In the genomic region with DNA sequence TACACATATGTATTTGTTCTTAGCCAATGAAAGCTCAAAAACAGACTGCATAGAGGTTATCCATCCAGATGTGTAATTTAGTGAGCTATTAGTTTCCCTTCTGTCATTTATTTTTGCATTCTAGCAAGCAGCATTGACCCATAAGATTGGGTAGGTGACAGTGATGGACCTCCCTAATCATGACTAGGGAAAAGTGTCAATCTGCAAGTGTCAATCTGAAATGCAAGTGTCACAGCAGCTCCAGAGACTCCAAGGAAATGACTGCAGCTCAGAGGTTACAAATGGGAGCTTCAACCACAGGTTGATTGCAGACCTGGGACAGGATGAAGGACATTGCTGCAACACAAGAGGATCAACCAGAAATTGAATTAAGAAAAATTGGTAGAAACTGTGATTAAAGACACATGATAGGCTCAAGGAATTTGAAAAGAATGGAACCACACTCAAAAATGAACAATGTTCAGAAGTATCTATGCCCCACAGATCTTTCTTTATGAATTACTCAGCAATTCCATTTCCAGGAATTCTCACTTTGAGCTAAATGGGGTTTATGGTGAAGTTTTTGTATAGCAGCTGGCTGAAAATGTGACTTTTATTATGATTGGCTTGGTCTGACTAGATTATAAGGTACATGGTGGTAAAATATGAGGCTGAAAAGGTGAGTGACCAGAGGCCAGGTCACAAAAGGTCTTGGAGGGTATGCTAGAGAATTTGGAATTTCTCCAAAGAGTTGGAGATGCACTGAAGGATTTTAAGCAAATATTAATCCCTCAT, we compare ENCODE assay signal across 28 cellular contexts. TPM values are rescaled to one million over a fixed set of nuclear protein-coding genes. Genes with fewer than 3 reads are reported as not detected.
"Had no signal": no experiment of that assay in that cellular context is flagged by ENCODE, and none has a peak within 500 bp of the region (broad histone marks: within the 10 kb centered on the region; RNA-seq: fewer than 3 reads in every experiment).

No MANE protein-coding gene starts in this region.

- H3K4me3 ChIP-seq: Peyer's patch, SJCRH30 had no signal

- H3K36me3 Mint-ChIP-seq: activated naive CD4-positive, alpha-beta T cell treated with anti-CD3 and anti-CD28 coated beads, Interleukin-2, amount 50 U/mL, for 24 hours; IgD-negative memory B cell had no signal

- H3K4me2 ChIP-seq: KMS-11 had no signal

- H3K9me3 ChIP-seq: Peyer's patch, SJCRH30 had no signal

- H3K27me3 ChIP-seq: Peyer's patch had no signal

- H3K4me3 Mint-ChIP-seq: activated naive CD4-positive, alpha-beta T cell treated with anti-CD3 and anti-CD28 coated beads, Interleukin-2, amount 50 U/mL, for 24 hours; T-helper 1 cell treated with Interleukin-12 subunit alpha and Interleukin-12 subunit beta and Interleukin-4 antibody, amounts not matched to agents 30 μg/mL and 1 μg/mL, for 36 hours had no signal

- ATAC-seq: activated CD4-positive, CD25-positive, alpha-beta regulatory T cell treated with anti-CD3 and anti-CD28 coated beads, Interleukin-2, amount 50 U/mL, for 24 hours had no signal

- H3K4me1 ChIP-seq: Peyer's patch, SJCRH30 had no signal

- DNase-seq: activated CD4-positive, alpha-beta T cell treated with anti-CD3 and anti-CD28 coated beads for 48 hours; activated CD4-positive, alpha-beta T cell treated with anti-CD3 and anti-CD28 coated beads, Interleukin-2, amount 50 U/mL, for 4 hours; activated CD8-positive, alpha-beta memory T cell treated with anti-CD3 and anti-CD28 coated beads, Interleukin-2, amount 50 U/mL, for 4 hours; activated T-cell treated with anti-CD3 and anti-CD28 coated beads, Interleukin-2, amount 50 U/mL, for 1 hour; anterior cingulate cortex; cerebellar nuclear complex; NCI-H1092; NCI-H1417; NCI-H1694; NCI-H2029; NCI-H2107; NCI-H2171 treated with DMSO at 0.1 percent for 48 hours; NCI-H226; NCI-H510A treated with DMSO at 0.1 percent for 48 hours; NCI-H69; NK-92 treated with Interleukin-12 subunit alpha and Interleukin-12 subunit beta, amount 100 ng/mL, for 24 hours; Peyer's patch; Right ventricle myocardium superior; SJCRH30 had no signal

- FAIRE-seq: colon had no signal

- H3K9me3 Mint-ChIP-seq: activated naive CD4-positive, alpha-beta T cell treated with anti-CD3 and anti-CD28 coated beads, Interleukin-2, amount 50 U/mL, for 24 hours; T-helper 1 cell treated with Interleukin-12 subunit alpha and Interleukin-12 subunit beta and Interleukin-4 antibody, amounts not matched to agents 30 μg/mL and 1 μg/mL, for 36 hours had no signal

- H3K4me1 Mint-ChIP-seq: IgD-negative memory B cell had no signal

- H3K9ac ChIP-seq: KMS-11 had no signal

- H3K27ac ChIP-seq: KMS-11, Peyer's patch, RWPE1, SJCRH30 had no signal

- H3K27ac Mint-ChIP-seq: activated naive CD4-positive, alpha-beta T cell treated with anti-CD3 and anti-CD28 coated beads, Interleukin-2, amount 50 U/mL, for 24 hours; T-helper 1 cell treated with Interleukin-12 subunit alpha and Interleukin-12 subunit beta and Interleukin-4 antibody, amounts not matched to agents 30 μg/mL and 1 μg/mL, for 36 hours had no signal

- H3K36me3 ChIP-seq: Peyer's patch, SJCRH30 had no signal

RNA-seq across cellular contexts. Expression of gene HTR4, which starts 59.6 kb away (rescaled TPM):
- total RNA-seq: MCF 10A had no signal
- polyA plus RNA-seq: adipose tissue, IgD-negative memory B cell had no signal
